18 cellular contexts compared by ENCODE assay signal in genomic region chr13:22773475-22773874, GRCh38.
DNase-seq lines count a peak whose midpoint lies in the region; ATAC-seq and TF ChIP-seq lines count a peak whose summit lies in the region.
"Had no signal": no experiment of that assay in that cellular context is flagged by ENCODE, and none has a peak within 500 bp of the region (broad histone marks: within the 10 kb centered on the region; RNA-seq: fewer than 3 reads in every experiment).

No MANE protein-coding gene starts in this region.

- peaks cover 40% of the 10 kb centered on the region for H3K4me1 Mint-ChIP-seq in neural crest cell
- H3K4me1 Mint-ChIP-seq: B cell; CD4-positive, CD25-positive, alpha-beta regulatory T cell had no signal

- H3K27me3 Mint-ChIP-seq in neural crest cell (ENCODE audit: low read depth): no peaks in the 10 kb centered on the region
- H3K27me3 Mint-ChIP-seq: B cell; CD4-positive, CD25-positive, alpha-beta regulatory T cell had no signal

- intact Hi-C loops in sciatic nerve (cut with DNase I): no loop called here

- H3K36me3 Mint-ChIP-seq in neural crest cell (ENCODE audit: low read depth): no peaks in the 10 kb centered on the region
- H3K36me3 Mint-ChIP-seq: CD4-positive, CD25-positive, alpha-beta regulatory T cell; CD8-positive, alpha-beta T cell had no signal

- ATAC-seq in sciatic nerve: peak; percentile 55
- ATAC-seq: CD8-positive, alpha-beta T cell; GM12878 had no signal

- no peak for TF ChIP-seq CTCF in neural crest cell (conservative IDR thresholded peaks at IDR 0.05)

- DNase-seq in RPMI7951 (ENCODE audit: low read depth): peak; percentile 31
- peak; percentile 15 for DNase-seq in globus pallidus (ENCODE audit: low spot score)
- DNase-seq in neural crest cell (ENCODE audit: low read depth, low spot score): peak; percentile 6
- DNase-seq in sciatic nerve (ENCODE audit: low spot score): no peak
- no peak for DNase-seq in GM19240 (ENCODE audit: insufficient read length, low spot score)
- DNase-seq in OCI-M2 (lab: John Stamatoyannopoulos, UW; ENCODE audit: unreplicated experiment): no peak
- DNase-seq in activated CD4-positive, alpha-beta T cell treated with anti-CD3 and anti-CD28 coated beads for 48 hours: no peak
- DNase-seq: Caco-2; CD4-positive, CD25-positive, alpha-beta regulatory T cell; CD8-positive, alpha-beta T cell; DMS 273 treated with DMSO at 0.1 percent for 48 hours; DMS79; EL; GDM1; GOT3; HFFc6 had no signal

- H3K4me3 Mint-ChIP-seq in neural crest cell: peak overlapping the region; percentile 43
- H3K4me3 Mint-ChIP-seq: B cell; CD4-positive, CD25-positive, alpha-beta regulatory T cell; CD8-positive, alpha-beta T cell; HFFc6 had no signal

- H3K27ac Mint-ChIP-seq in neural crest cell (ENCODE audit: unreplicated experiment): peak overlapping the region; percentile 45
- H3K27ac Mint-ChIP-seq: B cell; CD4-positive, CD25-positive, alpha-beta regulatory T cell; CD8-positive, alpha-beta T cell; HFFc6 had no signal

- no peaks in the 10 kb centered on the region for H3K9me3 Mint-ChIP-seq in neural crest cell
- H3K9me3 Mint-ChIP-seq: CD8-positive, alpha-beta T cell had no signal

Comparison
In these comparisons a context has a peak if more than half of its experiments do, and no peak if none do; other contexts are left out.
1. DNase-seq: peak in RPMI7951 (single experiment), globus pallidus (single experiment) and neural crest cell (single experiment); none in sciatic nerve (single experiment), GM19240 (single experiment), OCI-M2 (single experiment) and activated CD4-positive, alpha-beta T cell treated with anti-CD3 and anti-CD28 coated beads for 48 hours (single experiment).